In genomic region chr3:39095778-39096177, GRCh38 we compare ENCODE assay signal across 15 cellular contexts. TPM values are rescaled to one million over a fixed set of nuclear protein-coding genes. Genes with fewer than 3 reads are reported as not detected.
"Had no signal": no experiment of that assay in that cellular context is flagged by ENCODE, and none has a peak within 500 bp of the region (broad histone marks: within the 10 kb centered on the region; RNA-seq: fewer than 3 reads in every experiment).

No MANE protein-coding gene starts in this region.

- H3K27me3 Mint-ChIP-seq: activated CD4-positive, alpha-beta T cell treated with anti-CD3 and anti-CD28 coated beads, Interleukin-2, amount 10 ng/mL, durations not matched to agents 24 days and 14 days had no signal

- H3K4me3 Mint-ChIP-seq: activated CD4-positive, alpha-beta T cell treated with anti-CD3 and anti-CD28 coated beads, Interleukin-2, amount 10 ng/mL, durations not matched to agents 24 days and 14 days; neural progenitor cell; T-helper 1 cell treated with Interleukin-12 subunit alpha and Interleukin-12 subunit beta and Interleukin-4 antibody, amounts not matched to agents 30 μg/mL and 1 μg/mL, for 36 hours; WTC11 had no signal

- H3K4me1 ChIP-seq: neural progenitor cell, transverse colon had no signal

- H3K27ac ChIP-seq: neural progenitor cell, transverse colon had no signal

- ATAC-seq: left lobe of liver, right cardiac atrium, WTC11 had no signal

- H3K9me3 ChIP-seq: esophagus squamous epithelium, transverse colon had no signal

- H3K4me3 ChIP-seq: esophagus squamous epithelium, neural progenitor cell, smooth muscle cell, transverse colon had no signal

- H3K27me3 ChIP-seq: esophagus squamous epithelium, neural progenitor cell, transverse colon had no signal

- DNase-seq: activated CD4-positive, alpha-beta T cell treated with anti-CD3 and anti-CD28 coated beads, Interleukin-2, amount 10 ng/mL, durations not matched to agents 24 days and 14 days; activated gamma-delta T cell; activated T-cell treated with anti-CD3 and anti-CD28 coated beads, Interleukin-2, amount 50 U/mL, for 1 hour; cerebellar nuclear complex; dermis blood vessel endothelial cell; esophagus squamous epithelium; foreskin fibroblast; posterior cingulate gyrus; right cardiac atrium; transverse colon had no signal

- H3K27ac Mint-ChIP-seq: activated CD4-positive, alpha-beta T cell treated with anti-CD3 and anti-CD28 coated beads, Interleukin-2, amount 10 ng/mL, durations not matched to agents 24 days and 14 days; T-helper 1 cell treated with Interleukin-12 subunit alpha and Interleukin-12 subunit beta and Interleukin-4 antibody, amounts not matched to agents 30 μg/mL and 1 μg/mL, for 36 hours; WTC11 had no signal

- H3K4me1 Mint-ChIP-seq: activated CD4-positive, alpha-beta T cell treated with anti-CD3 and anti-CD28 coated beads, Interleukin-2, amount 10 ng/mL, durations not matched to agents 24 days and 14 days; WTC11 had no signal

RNA-seq across cellular contexts. Expression of gene SCN11A, which starts 44.0 kb away (rescaled TPM):
- total RNA-seq: activated CD4-positive, alpha-beta T cell treated with anti-CD3 and anti-CD28 coated beads, Interleukin-2, amount 10 ng/mL, durations not matched to agents 24 days and 14 days had no signal
- polyA plus RNA-seq: right cardiac atrium, smooth muscle cell had no signal
